ENCODE assay signal across 1 cellular context in genomic region chr7:28270536-28270935, GRCh38.
TF ChIP-seq lines count a peak whose summit lies in the region.

No MANE protein-coding gene starts in this region.

TF ChIP-seq in H1, 55 proteins besides CTCF, POLR2A, EP300 and RAD21 (continued from another document):
- no peak for TF ChIP-seq USF2 (IDR thresholded peaks at IDR 0.05; ENCODE audit: low read length)
- no peak for TF ChIP-seq CREB1 (IDR thresholded peaks at IDR 0.05)
- TF ChIP-seq KDM5A (IDR thresholded peaks at IDR 0.05; ENCODE audit: low read length) = no peak
- no peak for TF ChIP-seq CEBPB (IDR thresholded peaks at IDR 0.05; ENCODE audit: low read depth, low read length)
